13 cellular contexts compared by ENCODE assay signal in the genomic region with DNA sequence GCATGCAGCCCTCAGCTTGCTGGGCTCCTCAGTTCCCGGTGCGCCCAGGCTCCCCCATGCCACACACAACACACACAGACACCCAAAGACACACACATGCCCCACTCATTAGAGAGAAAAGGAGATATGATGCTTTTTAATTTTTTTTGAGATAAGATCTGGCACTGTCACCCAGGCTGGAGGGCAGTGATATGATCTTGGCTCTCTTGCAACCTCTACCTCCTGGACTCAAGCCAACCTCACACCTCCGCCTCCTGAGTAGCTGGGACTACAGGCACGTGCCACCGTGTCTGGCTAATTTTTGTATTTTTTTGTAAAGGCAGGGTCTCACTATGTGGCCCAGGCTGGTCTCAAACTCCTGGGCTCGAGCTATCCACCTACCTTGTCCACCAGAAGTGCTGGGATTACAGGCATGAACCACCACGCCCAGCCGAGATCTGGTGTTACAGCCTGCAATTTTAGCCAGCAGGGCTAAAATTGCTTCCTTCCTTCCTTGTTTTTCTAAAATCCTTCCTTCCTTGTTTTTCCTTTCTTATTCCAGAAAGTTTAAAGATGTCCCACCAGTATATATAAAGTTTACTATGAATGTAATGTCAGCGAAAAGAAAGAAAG.
A peak's percentile ranks its signal among the peaks of the same experiment; 100 is the strongest.
DNase-seq lines count a peak whose midpoint lies in the region; ATAC-seq and TF ChIP-seq lines count a peak whose summit lies in the region.
"Had no signal": no experiment of that assay in that cellular context is flagged by ENCODE, and none has a peak within 500 bp of the region (broad histone marks: within the 10 kb centered on the region; RNA-seq: fewer than 3 reads in every experiment).

No MANE protein-coding gene starts in this region.

- H3K4me1 Mint-ChIP-seq in stimulated activated effector memory CD8-positive, alpha-beta T cell treated with anti-CD3 and anti-CD28 coated beads, Interleukin-12 subunit alpha, Interleukin-12 subunit beta, amount 100 ng/mL, for 72 hours: peaks cover 32% of the 10 kb centered on the region
- H3K4me1 Mint-ChIP-seq: B cell had no signal

- H3K9me2 ChIP-seq in PC-9 (ENCODE audit: insufficient read depth): no peaks in the 10 kb centered on the region

- intact Hi-C loops in PC-9 (cut with micrococcal nuclease; ENCODE audit: unreplicated experiment) (no loop called here), left colon (cut with DNase I, micrococcal nuclease) (no loop called here)

- DNase-seq in DND-41 (peak; percentile 39), PC-9 (peak in 1 of 2 experiments; percentile 33), left colon (peak in 1 of 2 donors; percentile 42), left lobe of liver (ENCODE audit: low spot score) (no peak), amniotic stem cell (lab: John Stamatoyannopoulos, UW) (no peak), inferior parietal cortex (ENCODE audit: extremely low spot score) (no peak)
- no peak for DNase-seq in stimulated activated effector memory CD8-positive, alpha-beta T cell treated with anti-CD3 and anti-CD28 coated beads, Interleukin-12 subunit alpha, Interleukin-12 subunit beta, amount 100 ng/mL, for 72 hours (ENCODE audit: low spot score in 2 of 2)
- DNase-seq: CD4-positive, alpha-beta T cell; NCI-H345; NCI-H526 treated with DMSO at 0.1 percent for 48 hours had no signal

- peaks cover 33% of the 10 kb centered on the region for H3F3A ChIP-seq in PC-9 (ENCODE audit: insufficient read depth, low read depth)

- H3K27ac ChIP-seq in DND-41 (ENCODE audit: low read length) (no peak overlapping the region), PC-9 (peak overlapping the region; percentile 6; the same call in 1 of the 2 replicates)

- no peaks in the 10 kb centered on the region for H4K20me1 ChIP-seq in DND-41 (ENCODE audit: insufficient read depth, low read length)
- H4K20me1 ChIP-seq in PC-9 (ENCODE audit: insufficient read depth): no peaks in the 10 kb centered on the region

- H2AFZ ChIP-seq in DND-41 (ENCODE audit: low read depth, low read length) (no peak overlapping the region), PC-9 (no peak overlapping the region)
- H2AFZ ChIP-seq: GM23338 had no signal

- CTCF ChIA-PET in PC-9 (lab: Charles Lee): no interaction called here

- H3K9me3 ChIP-seq in DND-41 (ENCODE audit: insufficient read depth, low read length, severe bottlenecking) (no peaks in the 10 kb centered on the region), PC-9 (ENCODE audit: insufficient read depth, low read depth) (no peaks in the 10 kb centered on the region)

- BruUV-seq in PC-9 (replicated peaks; lab: Mats Ljungman, UMichigan): no TSS peak

- no peaks in the 10 kb centered on the region for H3K9me3 Mint-ChIP-seq in stimulated activated effector memory CD8-positive, alpha-beta T cell treated with anti-CD3 and anti-CD28 coated beads, Interleukin-12 subunit alpha, Interleukin-12 subunit beta, amount 100 ng/mL, for 72 hours
- H3K9me3 Mint-ChIP-seq: CD4-positive, alpha-beta T cell; GM23338 had no signal

- H3K36me3 Mint-ChIP-seq in stimulated activated effector memory CD8-positive, alpha-beta T cell treated with anti-CD3 and anti-CD28 coated beads, Interleukin-12 subunit alpha, Interleukin-12 subunit beta, amount 100 ng/mL, for 72 hours: peaks cover 16% of the 10 kb centered on the region

- no peaks in the 10 kb centered on the region for H3K36me3 ChIP-seq in DND-41 (ENCODE audit: insufficient read depth, low read length)
- no peaks in the 10 kb centered on the region for H3K36me3 ChIP-seq in PC-9 (ENCODE audit: low read depth)

- H3K27me3 ChIP-seq in DND-41 (ENCODE audit: insufficient read depth, low read length, poor library complexity) (no peaks in the 10 kb centered on the region), PC-9 (ENCODE audit: insufficient read depth, low read depth) (no peaks in the 10 kb centered on the region)

- TF ChIP-seq CTCF in DND-41 (IDR thresholded peaks at IDR 0.05; ENCODE audit: borderline replicate concordance, extremely low read depth, low read length, poor library complexity, severe bottlenecking) (no peak), PC-9 (conservative IDR thresholded peaks at IDR 0.05) (no peak)

- H3K79me2 ChIP-seq in DND-41 (ENCODE audit: insufficient read depth, low read length) (no peaks in the 10 kb centered on the region), PC-9 (ENCODE audit: low read depth) (no peaks in the 10 kb centered on the region)

- H3K9ac ChIP-seq in DND-41 (ENCODE audit: low read depth, low read length): no peak overlapping the region

- H3K4me1 ChIP-seq in DND-41 (ENCODE audit: insufficient read depth, low read length) (peaks cover 10% of the 10 kb centered on the region), PC-9 (replicated peaks; ENCODE audit: insufficient read depth) (peaks cover 76% of the 10 kb centered on the region)

- H3K4me3 ChIP-seq in DND-41 (ENCODE audit: low read depth in 1 of 2, low read length in 2 of 2) (no peak overlapping the region), PC-9 (no peak overlapping the region)
- H3K4me3 ChIP-seq: GM23338 had no signal

- H3K4me2 ChIP-seq in DND-41 (ENCODE audit: insufficient read depth, low read length) (no peak overlapping the region), PC-9 (no peak overlapping the region)
- H3K4me2 ChIP-seq: GM23338 had no signal

- ATAC-seq in DND-41 (ENCODE audit: insufficient read depth, low read depth) (no peak), left colon (peak; percentile 65), left lobe of liver (no peak)
- ATAC-seq in stimulated activated effector memory CD8-positive, alpha-beta T cell treated with anti-CD3 and anti-CD28 coated beads, Interleukin-12 subunit alpha, Interleukin-12 subunit beta, amount 100 ng/mL, for 72 hours: no peak
- ATAC-seq: GM23338, PC-3 had no signal

- peak overlapping the region; percentile 61 for H3K27ac Mint-ChIP-seq in stimulated activated effector memory CD8-positive, alpha-beta T cell treated with anti-CD3 and anti-CD28 coated beads, Interleukin-12 subunit alpha, Interleukin-12 subunit beta, amount 100 ng/mL, for 72 hours
- H3K27ac Mint-ChIP-seq: B cell; CD4-positive, alpha-beta T cell; GM23338 had no signal

- POLR2A ChIA-PET in PC-9 (lab: Charles Lee; ENCODE audit: unreplicated experiment): interaction anchor here (0.6 kb wide), 1 partner anchor 125 kb away, joined by 5 read pairs; no protein-coding TSS in a partner anchor

- H3K4me3 Mint-ChIP-seq in stimulated activated effector memory CD8-positive, alpha-beta T cell treated with anti-CD3 and anti-CD28 coated beads, Interleukin-12 subunit alpha, Interleukin-12 subunit beta, amount 100 ng/mL, for 72 hours: no peak overlapping the region
- H3K4me3 Mint-ChIP-seq: B cell; CD4-positive, alpha-beta T cell; GM23338 had no signal
